24 cellular contexts compared by ENCODE assay signal in the genomic region with DNA sequence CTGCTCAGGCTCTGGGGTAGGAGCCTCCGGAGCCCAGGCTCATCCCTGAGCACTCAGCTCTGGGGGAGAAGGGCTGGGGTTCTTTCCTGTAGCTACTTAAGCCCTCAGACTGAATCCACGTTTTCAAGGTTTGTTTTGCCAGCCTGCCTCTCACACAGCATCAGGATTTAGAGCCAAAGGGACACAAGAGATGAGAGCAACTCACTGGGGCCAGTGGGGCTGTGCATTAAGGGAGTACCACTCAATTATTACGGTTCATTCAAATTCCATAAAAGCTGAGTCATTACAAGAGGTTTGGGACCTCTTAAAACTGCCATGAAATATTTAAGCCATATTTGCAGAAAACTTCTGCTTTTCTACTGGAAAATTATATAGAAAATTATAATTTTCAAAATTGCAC. TPM values are rescaled to one million over a fixed set of nuclear protein-coding genes. Genes with fewer than 3 reads are reported as not detected.
DNase-seq lines count a peak whose midpoint lies in the region; ATAC-seq, FAIRE-seq and TF ChIP-seq lines count a peak whose summit lies in the region.
"Had no signal": no experiment of that assay in that cellular context is flagged by ENCODE, and none has a peak within 500 bp of the region (broad histone marks: within the 10 kb centered on the region; RNA-seq: fewer than 3 reads in every experiment).

No MANE protein-coding gene starts in this region.

- no peak overlapping the region for H3K9ac ChIP-seq in kidney (ENCODE audit: low read length in 2 of 2)

- H3K27ac ChIP-seq in kidney (ENCODE audit: low read depth in 2 of 2, low read length in 2 of 2): no peak overlapping the region
- H3K27ac ChIP-seq in substantia nigra (ENCODE audit: low read depth, low read length, poor library complexity, severe bottlenecking): no peak overlapping the region
- H3K27ac ChIP-seq: C4-2B, coronary artery, thoracic aorta had no signal

- no peak for FAIRE-seq in kidney (lab: Jason Lieb, UNC)
- FAIRE-seq: A204.1 had no signal

- no peaks in the 10 kb centered on the region for H3K36me3 ChIP-seq in kidney (ENCODE audit: control insufficient read depth in 1 of 2, insufficient read depth in 2 of 2, low read length in 2 of 2)
- H3K36me3 ChIP-seq: thoracic aorta had no signal

- H3K9me3 ChIP-seq in kidney (ENCODE audit: control insufficient read depth in 1 of 2, low read length in 2 of 2): no peaks in the 10 kb centered on the region
- H3K9me3 ChIP-seq: thoracic aorta had no signal

- H3K4me1 ChIP-seq in kidney (ENCODE audit: control insufficient read depth in 1 of 2, insufficient read depth in 1 of 2, low read depth in 1 of 2, low read length in 2 of 2): peaks cover 0 to 3% of the 10 kb centered on the region in 2 donors

- DNase-seq in Right ventricle myocardium inferior (ENCODE audit: missing footprints): peak; percentile 8
- no peak for DNase-seq in cardiac septum (ENCODE audit: low spot score)
- DNase-seq in astrocyte of the spinal cord (ENCODE audit: low read depth, low spot score): peak; percentile 55
- peak; percentile 22 for DNase-seq in kidney
- DNase-seq in kidney glomerular epithelial cell (lab: John Stamatoyannopoulos, UW): no peak
- no peak for DNase-seq in substantia nigra (lab: John Stamatoyannopoulos, UW)
- no peak for DNase-seq in NCI-H748 treated with DMSO at 0.1 percent for 48 hours (lab: John Stamatoyannopoulos, UW)
- DNase-seq: activated B cell treated with CpG ODN at 0.5 μM for 24 hours; activated CD4-positive, alpha-beta memory T cell treated with anti-CD3 and anti-CD28 coated beads for 36 hours; activated effector memory CD4-positive, alpha-beta T cell treated with anti-CD3 and anti-CD28 coated beads, Interleukin-2, amount 50 U/mL, for 16 hours; activated naive CD8-positive, alpha-beta T cell treated with anti-CD3 and anti-CD28 coated beads, Interleukin-2, amount 50 U/mL, for 24 hours; activated T-cell treated with anti-CD3 and anti-CD28 coated beads for 4 hours; endodermal cell; GF-D8; NCI-H1694; NCI-H2171 treated with DMSO at 0.1 percent for 48 hours; NCI-H526; RPMI8226; T1000 had no signal

- H3K4me3 ChIP-seq in astrocyte of the spinal cord (ENCODE audit: low read depth, low read length) (no peak overlapping the region), kidney (ENCODE audit: low read length in 2 of 2) (no peak overlapping the region)
- H3K4me3 ChIP-seq: coronary artery, thoracic aorta had no signal

- intact Hi-C loops in Right ventricle myocardium inferior (cut with DNase I): no loop called here
- intact Hi-C loops in cardiac septum (cut with DNase I): no loop called here
- intact Hi-C loops in kidney (cut with DNase I): no loop called here

- in situ Hi-C loops in astrocyte of the spinal cord (cut with HindIII; ENCODE audit: low sequenced_read_pairs): no loop called here

- ATAC-seq in Right ventricle myocardium inferior (no peak), HG02678 (IDR thresholded peaks at IDR 0.05; ENCODE audit: unreplicated experiment) (no peak)
- ATAC-seq: activated naive CD8-positive, alpha-beta T cell treated with anti-CD3 and anti-CD28 coated beads, Interleukin-2, amount 50 U/mL, for 24 hours had no signal

- TF ChIP-seq CTCF in astrocyte of the spinal cord (IDR thresholded peaks at IDR 0.05; ENCODE audit: low read depth, low read length) (no peak), kidney (IDR thresholded peaks at IDR 0.05; ENCODE audit: borderline replicate concordance, extremely low read depth, insufficient read depth) (no peak)

RNA-seq across cellular contexts. Expression of gene SNED1, which starts 17.1 kb away (rescaled TPM):
- total RNA-seq in Right ventricle myocardium inferior: 6.7 TPM
- 9.7 TPM for total RNA-seq in cardiac septum
- total RNA-seq in kidney: 42.1 TPM
- polyA plus RNA-seq in kidney (ENCODE audit: insufficient read depth, low read depth, low replicate concordance): 3.0 TPM

Comparison
In these comparisons a context has a peak if more than half of its experiments do, and no peak if none do; other contexts are left out.
1. DNase-seq: peak in Right ventricle myocardium inferior (single experiment), astrocyte of the spinal cord (single experiment) and kidney (single experiment); none in cardiac septum (single experiment), kidney glomerular epithelial cell (single experiment), substantia nigra (0 of 49) and NCI-H748 treated with DMSO at 0.1 percent for 48 hours (single experiment).